In the genomic region with DNA sequence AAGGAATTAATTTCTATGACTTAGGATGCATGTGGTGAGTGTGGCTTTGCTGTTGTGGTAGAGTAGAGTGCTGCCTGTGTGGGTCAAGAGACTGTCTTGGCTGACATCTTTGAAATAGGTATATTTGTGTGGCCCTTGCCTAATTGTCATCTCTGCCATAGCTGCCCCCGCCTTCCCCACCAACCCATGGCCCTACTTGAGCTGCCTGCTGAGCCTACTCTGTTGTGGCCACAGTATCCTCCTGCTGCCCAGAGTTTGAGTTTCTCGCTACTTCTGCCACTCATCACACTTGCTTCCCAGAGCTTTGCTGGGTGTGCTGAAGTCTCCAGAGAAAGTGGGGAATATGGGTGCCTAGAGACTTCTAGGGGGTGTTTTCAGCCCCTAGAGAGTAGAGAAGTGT, we compare ENCODE assay signal across 12 cellular contexts. TPM values are rescaled to one million over a fixed set of nuclear protein-coding genes. Genes with fewer than 3 reads are reported as not detected.
A peak's percentile ranks its signal among the peaks of the same experiment; 100 is the strongest.
DNase-seq lines count a peak whose midpoint lies in the region; ATAC-seq and TF ChIP-seq lines count a peak whose summit lies in the region.
"Had no signal": no experiment of that assay in that cellular context is flagged by ENCODE, and none has a peak within 500 bp of the region (broad histone marks: within the 10 kb centered on the region; RNA-seq: fewer than 3 reads in every experiment).

No MANE protein-coding gene starts in this region.

- H3K36me3 Mint-ChIP-seq in activated naive CD8-positive, alpha-beta T cell, result peaks cover 16% of the 10 kb centered on the region

- no peak for ATAC-seq in lower lobe of right lung

- H3K9me3 Mint-ChIP-seq in activated naive CD8-positive, alpha-beta T cell (ENCODE audit: low read depth), result peaks cover 4% of the 10 kb centered on the region

- peak overlapping the region; percentile 73 for H3K27ac ChIP-seq in lower lobe of right lung
- peak overlapping the region; percentile 72 to 73 for H3K27ac ChIP-seq in tibial artery

- intact Hi-C loops in lower lobe of right lung (cut with DNase I), result no loop called here
- intact Hi-C loops in tibial artery (cut with DNase I; ENCODE audit: low total_unique reads), result no loop called here

- DNase-seq in activated effector memory CD4-positive, alpha-beta T cell treated with anti-CD3 and anti-CD28 coated beads, Interleukin-2, amount 50 U/mL, for 16 hours, result peak; percentile 21
- no peak for DNase-seq in activated effector memory CD4-positive, alpha-beta T cell treated with Interleukin-2 at 50 U/mL for 16 hours
- DNase-seq in lower lobe of right lung (no peak), tibial artery (no peak), RKO (ENCODE audit: low spot score) (no peak), MV-4-11 (lab: John Stamatoyannopoulos, UW) (no peak), ACHN (no peak)
- DNase-seq: activated T-cell treated with anti-CD3 and anti-CD28 coated beads, Interleukin-2, amount 50 U/mL, for 1 hour; EL; NCI-H1092; RPMI8226 had no signal

- H3K27me3 ChIP-seq in lower lobe of right lung (ENCODE audit: low read depth) (no peaks in the 10 kb centered on the region), tibial artery (no peaks in the 10 kb centered on the region)

- peak overlapping the region; percentile 96 for H3K27ac Mint-ChIP-seq in activated naive CD8-positive, alpha-beta T cell

- H3K27me3 Mint-ChIP-seq in activated naive CD8-positive, alpha-beta T cell, result no peaks in the 10 kb centered on the region

- H3K4me3 ChIP-seq in lower lobe of right lung (no peak overlapping the region), tibial artery (no peak overlapping the region)

- H3K36me3 ChIP-seq in lower lobe of right lung, result peaks cover 4% of the 10 kb centered on the region
- H3K36me3 ChIP-seq in tibial artery, result no peaks in the 10 kb centered on the region

- in situ Hi-C loops in ACHN (cut with HindIII; ENCODE audit: low pct_ligation_motif_present, low pct_unique_long_range_greater_than_20kb, low sequenced_read_pairs), result no loop called here

- H3K4me1 Mint-ChIP-seq in activated naive CD8-positive, alpha-beta T cell (ENCODE audit: low read depth), result peaks cover 99% of the 10 kb centered on the region

- H3K4me3 Mint-ChIP-seq in activated naive CD8-positive, alpha-beta T cell, result peak overlapping the region; percentile 93

- H3K4me1 ChIP-seq in lower lobe of right lung, result peaks cover 100% of the 10 kb centered on the region
- peaks cover 7 to 81% (median 64%) of the 10 kb centered on the region in 4 donors for H3K4me1 ChIP-seq in tibial artery

- H3K9me3 ChIP-seq in lower lobe of right lung, result no peaks in the 10 kb centered on the region
- H3K9me3 ChIP-seq in tibial artery, result no peaks in the 10 kb centered on the region

- TF ChIP-seq CTCF in lower lobe of right lung (IDR thresholded peaks at IDR 0.05) (no peak), tibial artery (IDR thresholded peaks at IDR 0.05) (no peak)

RNA-seq across cellular contexts. Expression of a gene that starts 8.0 kb away (rescaled TPM):
- total RNA-seq in lower lobe of right lung, result 94.0 TPM
